9 cellular contexts compared by ENCODE assay signal in the genomic region with DNA sequence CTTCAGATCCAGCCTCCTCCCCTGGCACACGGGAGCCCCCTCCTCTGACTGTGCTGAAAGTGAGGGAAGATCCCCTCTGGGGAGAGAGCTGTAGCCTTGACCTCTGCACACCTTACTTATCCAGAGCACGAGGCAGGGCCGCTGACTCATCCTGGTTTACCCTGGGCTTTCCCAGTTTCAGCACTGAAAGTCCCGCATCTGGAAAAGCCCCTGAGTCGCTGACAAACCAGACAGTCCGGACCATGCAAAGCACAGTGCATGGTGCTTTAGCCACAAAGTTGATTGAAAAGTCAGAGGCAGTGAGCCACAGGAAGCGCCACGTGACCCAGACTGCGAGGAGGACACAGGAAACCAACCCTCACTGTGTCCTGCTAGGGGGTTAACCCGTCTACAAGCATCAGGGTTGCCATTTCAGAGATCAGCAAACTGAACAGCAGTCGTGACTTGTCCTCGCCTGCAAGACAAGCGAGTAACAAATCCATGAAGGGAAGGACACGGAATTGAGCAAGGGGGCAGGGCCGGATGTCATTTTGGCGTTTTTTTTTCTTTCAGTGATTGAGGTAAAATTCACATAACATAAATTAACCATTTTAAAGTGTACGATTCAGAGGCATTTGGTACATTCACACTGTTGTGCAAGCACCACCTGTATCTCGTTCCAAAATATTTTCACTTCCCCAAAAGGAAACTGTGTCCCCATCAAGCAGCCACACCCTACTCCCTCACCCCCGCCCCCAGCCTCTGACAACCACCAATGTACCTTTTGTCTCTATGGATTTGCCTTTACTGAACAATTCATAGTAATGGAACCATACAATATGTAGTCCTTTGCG. TPM values are rescaled to one million over a fixed set of nuclear protein-coding genes. Genes with fewer than 3 reads are reported as not detected.
DNase-seq lines count a peak whose midpoint lies in the region; ATAC-seq, FAIRE-seq and TF ChIP-seq lines count a peak whose summit lies in the region.
"Had no signal": no experiment of that assay in that cellular context is flagged by ENCODE, and none has a peak within 500 bp of the region (broad histone marks: within the 10 kb centered on the region; RNA-seq: fewer than 3 reads in every experiment).

No MANE protein-coding gene starts in this region.

- H3K4me3 Mint-ChIP-seq in activated CD4-positive, alpha-beta T cell treated with anti-CD3 and anti-CD28 coated beads, Interleukin-2, amount 10 ng/mL, durations not matched to agents 24 days and 14 days, result peak overlapping the region; percentile 87
- peak overlapping the region; percentile 76 for H3K4me3 Mint-ChIP-seq in natural killer cell treated with Interleukin-12 subunit alpha and Interleukin-12 subunit beta and Interleukin-15 and Interleukin-18, amount 100 ng/mL, for 72 hours

- peak; percentile 81 for DNase-seq in EH (ENCODE audit: low read depth)
- peak; percentile 84 for DNase-seq in LHCN-M2 (ENCODE audit: low read depth)
- DNase-seq in activated CD4-positive, alpha-beta T cell treated with anti-CD3 and anti-CD28 coated beads, Interleukin-2, amount 10 ng/mL, durations not matched to agents 24 days and 14 days, result peak; percentile 91
- DNase-seq in H1 (ENCODE audit: low read depth in 1 of 2, low spot score in 2 of 2), result no peak
- DNase-seq in natural killer cell treated with Interleukin-12 subunit alpha and Interleukin-12 subunit beta and Interleukin-15 and Interleukin-18, amount 100 ng/mL, for 72 hours (ENCODE audit: low spot score), result peak; percentile 93
- DNase-seq in suprapubic skin (ENCODE audit: low spot score in 2 of 2), result peak in 1 of 2 donors; percentile 79
- DNase-seq in NCI-H526 (lab: John Stamatoyannopoulos, UW), result no peak

- WGBS in H1 (ENCODE audit: extremely low coverage in 1 of 2, insufficient coverage in 1 of 2, insufficient read length in 1 of 2, insufficient replicate concordance in 2 of 2, low coverage in 1 of 2, low lambda C conversion rate in 2 of 2, missing lambda C conversion rate in 1 of 2), 2 experiments, result 88% methylated on average over 19 of the region's 20 CpGs; no CpG with 5 or more reads in 1 of the 2 experiments
- 10% methylated on average over 17 of the region's 20 CpGs for WGBS in suprapubic skin

- peak overlapping the region; percentile 99 for H2AFZ ChIP-seq in H1 (ENCODE audit: low read length)

- H3K36me3 ChIP-seq in H1 (ENCODE audit: control insufficient read depth in 2 of 4, insufficient read depth in 4 of 4, low read length in 3 of 4), result no peaks in the 10 kb centered on the region
- no peaks in the 10 kb centered on the region for H3K36me3 ChIP-seq in suprapubic skin

- ATAC-seq in GM21825 (IDR thresholded peaks at IDR 0.05; ENCODE audit: unreplicated experiment), result peak; percentile 86
- ATAC-seq in natural killer cell treated with Interleukin-12 subunit alpha and Interleukin-12 subunit beta and Interleukin-15 and Interleukin-18, amount 100 ng/mL, for 72 hours, result peak; percentile 78 to 83

- peak overlapping the region; percentile 73; the same call in 1 of the 2 replicates for H2BK20ac ChIP-seq in H1 (ENCODE audit: low read length)

- no peaks in the 10 kb centered on the region for H3K36me3 Mint-ChIP-seq in activated CD4-positive, alpha-beta T cell treated with anti-CD3 and anti-CD28 coated beads, Interleukin-2, amount 10 ng/mL, durations not matched to agents 24 days and 14 days (ENCODE audit: low read depth)
- H3K36me3 Mint-ChIP-seq in natural killer cell treated with Interleukin-12 subunit alpha and Interleukin-12 subunit beta and Interleukin-15 and Interleukin-18, amount 100 ng/mL, for 72 hours, result no peaks in the 10 kb centered on the region

- H3K27ac ChIP-seq in H1 (ENCODE audit: low read depth, low read length), result no peak overlapping the region
- peak overlapping the region; percentile 83 for H3K27ac ChIP-seq in suprapubic skin
- H3K27ac ChIP-seq: VCaP had no signal

- TF ChIP-seq POLR2A in H1 (IDR thresholded peaks at IDR 0.05; ENCODE audit: control extremely low read depth in 1 of 2, low read depth in 2 of 2, low read length in 2 of 2), result no peak
- no peak for TF ChIP-seq POLR2A in suprapubic skin (IDR thresholded peaks at IDR 0.05)

- H3K4me3 ChIP-seq in H1 (ENCODE audit: extremely low read depth in 1 of 4, insufficient read depth in 2 of 4, low read depth in 3 of 4, low read length in 4 of 4) (no peak overlapping the region), suprapubic skin (peak overlapping the region; percentile 32)

- no peak for FAIRE-seq in H1 (lab: Jason Lieb, UNC)

- H3K4me1 ChIP-seq in H1 (replicated peaks in 1 of 4; ENCODE audit: control insufficient read depth in 3 of 4, insufficient read depth in 4 of 4, low read length in 3 of 4) (peaks cover 0 to 5% (median 3%) of the 10 kb centered on the region in 4 experiments; a peak in 2 of 7 replicates), suprapubic skin (peaks cover 57% of the 10 kb centered on the region)

- no peaks in the 10 kb centered on the region for H3K9me3 Mint-ChIP-seq in activated CD4-positive, alpha-beta T cell treated with anti-CD3 and anti-CD28 coated beads, Interleukin-2, amount 10 ng/mL, durations not matched to agents 24 days and 14 days
- no peaks in the 10 kb centered on the region for H3K9me3 Mint-ChIP-seq in natural killer cell treated with Interleukin-12 subunit alpha and Interleukin-12 subunit beta and Interleukin-15 and Interleukin-18, amount 100 ng/mL, for 72 hours

- H3K9ac ChIP-seq in H1 (replicated peaks in 1 of 4; ENCODE audit: extremely low read depth in 1 of 4, low read depth in 3 of 4, low read length in 3 of 4), result no peak overlapping the region

- peak overlapping the region; percentile 69; the same call in 1 of the 2 replicates for H4K8ac ChIP-seq in H1 (ENCODE audit: extremely low read depth, insufficient read depth, low read length)

- no peak overlapping the region for H2AK5ac ChIP-seq in H1 (ENCODE audit: low read depth, low read length)

- no peaks in the 10 kb centered on the region for H3K9me3 ChIP-seq in H1 (ENCODE audit: insufficient read depth in 2 of 2, low read depth in 1 of 2, low read length in 1 of 2)
- H3K9me3 ChIP-seq in suprapubic skin, result no peaks in the 10 kb centered on the region

- H3K18ac ChIP-seq in H1 (ENCODE audit: extremely low read depth, low read length), result no peak overlapping the region

- H4K91ac ChIP-seq in H1 (replicated peaks; ENCODE audit: insufficient read length, low read length), result peak overlapping the region; percentile 57

- no peaks in the 10 kb centered on the region for H3K23me2 ChIP-seq in H1 (ENCODE audit: low read depth, low read length)

- CTCF ChIA-PET in H1 (lab: Charles Lee; ENCODE audit: partially characterized antibody), result interaction anchor here (1.2 to 5.2 kb wide), 3 partner anchors 15 to 22 kb away, joined by 3 to 35 read pairs (median 5); no protein-coding TSS in a partner anchor

- H3K79me2 ChIP-seq in H1 (ENCODE audit: control insufficient read depth in 1 of 2, insufficient read depth in 2 of 2, low read length in 2 of 2), result no peaks in the 10 kb centered on the region

- peaks cover 36% of the 10 kb centered on the region for H3K27me3 Mint-ChIP-seq in activated CD4-positive, alpha-beta T cell treated with anti-CD3 and anti-CD28 coated beads, Interleukin-2, amount 10 ng/mL, durations not matched to agents 24 days and 14 days
- peaks cover 20 to 44% of the 10 kb centered on the region in 2 donors for H3K27me3 Mint-ChIP-seq in natural killer cell treated with Interleukin-12 subunit alpha and Interleukin-12 subunit beta and Interleukin-15 and Interleukin-18, amount 100 ng/mL, for 72 hours

- H3K4ac ChIP-seq in H1 (replicated peaks; ENCODE audit: insufficient read length, low read depth, low read length), result no peak overlapping the region

- POLR2A ChIA-PET in H1 (lab: Charles Lee; ENCODE audit: partially characterized antibody), result no interaction called here

- H3K4me2 ChIP-seq in H1 (ENCODE audit: insufficient read depth in 1 of 2, low read depth in 2 of 2, low read length in 2 of 2), result no peak overlapping the region

- H2BK120ac ChIP-seq in H1 (replicated peaks; ENCODE audit: low read depth, low read length), result no peak overlapping the region

- H3K56ac ChIP-seq in H1 (replicated peaks; ENCODE audit: insufficient read length, low read depth, low read length), result no peak overlapping the region

- H4K20me1 ChIP-seq in H1 (replicated peaks in 1 of 2; ENCODE audit: control insufficient read depth in 1 of 2, insufficient read depth in 2 of 2, low read length in 2 of 2), result no peaks in the 10 kb centered on the region

- no peaks in the 10 kb centered on the region for H3K79me1 ChIP-seq in H1 (ENCODE audit: low read depth, low read length)

- H2BK12ac ChIP-seq in H1 (ENCODE audit: low read depth, low read length), result peak overlapping the region; percentile 91; the same call in 1 of the 2 replicates

- H3K27me3 ChIP-seq in H1 (replicated peaks in 1 of 4; ENCODE audit: control insufficient read depth in 3 of 4, extremely low read depth in 1 of 4, insufficient read depth in 3 of 4, low read length in 3 of 4), result no peaks in the 10 kb centered on the region
- H3K27me3 ChIP-seq in suprapubic skin, result no peaks in the 10 kb centered on the region

- H3K14ac ChIP-seq in H1 (ENCODE audit: insufficient read length), result no peak overlapping the region

- H4K5ac ChIP-seq in H1 (ENCODE audit: insufficient read length, low read depth, low read length), result no peak overlapping the region

- TF ChIP-seq EP300 in H1 (IDR thresholded peaks at IDR 0.05; ENCODE audit: borderline replicate concordance in 1 of 2, low read depth in 2 of 2, low read length in 2 of 2), result no peak
- TF ChIP-seq EP300 in suprapubic skin (IDR thresholded peaks at IDR 0.05), result no peak

- TF ChIP-seq CTCF in H1 (IDR thresholded peaks at IDR 0.05; ENCODE audit: control extremely low read depth in 1 of 3, insufficient read depth in 1 of 3, low read depth in 1 of 3, low read length in 3 of 3), result no peak
- no peak for TF ChIP-seq CTCF in suprapubic skin (IDR thresholded peaks at IDR 0.05)

- H3K23ac ChIP-seq in H1 (ENCODE audit: insufficient read length), result no peak overlapping the region

- peak overlapping the region; percentile 53; the same call in 1 of the 2 replicates for H2BK15ac ChIP-seq in H1 (ENCODE audit: low read length)

- no peak for TF ChIP-seq RAD21 in H1 (IDR thresholded peaks at IDR 0.05 in 1 of 2, conservative IDR thresholded peaks at IDR 0.05 in 1 of 2; ENCODE audit: low read depth in 2 of 2, low read length in 2 of 2)

- peaks cover 55% of the 10 kb centered on the region for H3K4me1 Mint-ChIP-seq in activated CD4-positive, alpha-beta T cell treated with anti-CD3 and anti-CD28 coated beads, Interleukin-2, amount 10 ng/mL, durations not matched to agents 24 days and 14 days
- peaks cover 47 to 56% of the 10 kb centered on the region in 2 donors for H3K4me1 Mint-ChIP-seq in natural killer cell treated with Interleukin-12 subunit alpha and Interleukin-12 subunit beta and Interleukin-15 and Interleukin-18, amount 100 ng/mL, for 72 hours (ENCODE audit: low read depth in 2 of 2)

- H3K27ac Mint-ChIP-seq in activated CD4-positive, alpha-beta T cell treated with anti-CD3 and anti-CD28 coated beads, Interleukin-2, amount 10 ng/mL, durations not matched to agents 24 days and 14 days, result peak overlapping the region; percentile 91
- peak overlapping the region; percentile 70 to 88 for H3K27ac Mint-ChIP-seq in natural killer cell treated with Interleukin-12 subunit alpha and Interleukin-12 subunit beta and Interleukin-15 and Interleukin-18, amount 100 ng/mL, for 72 hours

- H2BK5ac ChIP-seq in H1 (ENCODE audit: low read depth, low read length), result 0 out of 2 replicates have a peak overlapping the region, but pooled peaks have one; percentile 35

- intact Hi-C loops in activated CD4-positive, alpha-beta T cell treated with anti-CD3 and anti-CD28 coated beads, Interleukin-2, amount 10 ng/mL, durations not matched to agents 24 days and 14 days (cut with micrococcal nuclease), result loop anchor here (1.0 to 5.0 kb wide), 8 partner anchors 22 to 451 kb away; partner anchors contain the start of genes CRYZL1, IFNAR1 and ITSN1

RNA-seq across cellular contexts. Expression of gene IFNGR2, which starts 19.9 kb away (rescaled TPM):
- 45.4 and 52.7 TPM in 2 replicates for total RNA-seq in LHCN-M2 (2014; rRNA removed)
- polyA plus RNA-seq in LHCN-M2 (2012), result 29.2 TPM
- 8.5 and 9.9 TPM in 2 replicates for total RNA-seq in activated CD4-positive, alpha-beta T cell treated with anti-CD3 and anti-CD28 coated beads, Interleukin-2, amount 10 ng/mL, durations not matched to agents 24 days and 14 days
- 34.9 and 36.0 TPM in 2 replicates for total RNA-seq in H1 (2021; fragmentation: NEBNext Ultra II Directional; extraction: Animal tissue kit (Norgen Biotek cat#: 25700))
- 33.4 and 46.4 TPM in 2 replicates for polyA plus RNA-seq in H1 (2011; rRNA removed)
- polyA plus RNA-seq in H1 (2011; cell fraction: cytosol; rRNA removed), result 39.1 TPM
- 37.9 TPM for polyA plus RNA-seq in H1 (2011; cell fraction: nucleus; rRNA removed)
- 37.0 to 39.3 TPM (median 37.9 TPM) in 4 replicates for polyA plus RNA-seq in H1 (2012, experiment 1 of 2)
- polyA plus RNA-seq in H1 (2012, experiment 2 of 2), result 36.4 TPM
- 25.9 TPM for polyA plus RNA-seq in H1 (2013, experiment 1 of 2)
- polyA plus RNA-seq in H1 (2013, experiment 2 of 2), result 27.9 TPM
- polyA minus RNA-seq in H1 (2011; rRNA and poly(A)+ RNA removed), result 60.5 and 66.1 TPM in 2 replicates
- polyA minus RNA-seq in H1 (2011; cell fraction: cytosol; rRNA and poly(A)+ RNA removed), result 31.0 TPM
- polyA minus RNA-seq in H1 (2011; cell fraction: nucleus; rRNA and poly(A)+ RNA removed), result 27.3 TPM
- total RNA-seq in natural killer cell treated with Interleukin-12 subunit alpha and Interleukin-12 subunit beta and Interleukin-15 and Interleukin-18, amount 100 ng/mL, for 72 hours, result 1 to 10 TPM in 1 of 2 donors, not detected in 1; 1.6 TPM
- 10 to 100 TPM; 47.0 to 75.5 (median 61.0) TPM for total RNA-seq in suprapubic skin

RNA-seq across cellular contexts. Expression of gene IFNAR1, which starts 58.5 kb away (rescaled TPM):
- total RNA-seq in LHCN-M2 (2014; rRNA removed) (13.4 and 20.3 TPM in 2 replicates), suprapubic skin (10 to 100 TPM; 15.9 to 37.3 (median 22.6) TPM)
- polyA plus RNA-seq in LHCN-M2 (2012), result 13.0 TPM
- 19.0 and 24.0 TPM in 2 replicates for total RNA-seq in activated CD4-positive, alpha-beta T cell treated with anti-CD3 and anti-CD28 coated beads, Interleukin-2, amount 10 ng/mL, durations not matched to agents 24 days and 14 days
- 13.4 and 17.1 TPM in 2 replicates for total RNA-seq in H1 (2021; fragmentation: NEBNext Ultra II Directional; extraction: Animal tissue kit (Norgen Biotek cat#: 25700))
- polyA plus RNA-seq in H1 (2011; rRNA removed), result 3.1 and 3.4 TPM in 2 replicates
- polyA plus RNA-seq in H1 (2011; cell fraction: cytosol; rRNA removed), result 4.4 TPM
- polyA plus RNA-seq in H1 (2011; cell fraction: nucleus; rRNA removed), result 1.7 TPM
- 6.9 to 14.0 TPM (median 10.4 TPM) in 4 replicates for polyA plus RNA-seq in H1 (2012, experiment 1 of 2)
- 0.98 TPM for polyA plus RNA-seq in H1 (2012, experiment 2 of 2)
- 10.5 TPM for polyA plus RNA-seq in H1 (2013, experiment 1 of 2)
- polyA plus RNA-seq in H1 (2013, experiment 2 of 2), result 13.5 TPM
- 5.3 and 6.1 TPM in 2 replicates for polyA minus RNA-seq in H1 (2011; rRNA and poly(A)+ RNA removed)
- 3.2 TPM for polyA minus RNA-seq in H1 (2011; cell fraction: cytosol; rRNA and poly(A)+ RNA removed)
- polyA minus RNA-seq in H1 (2011; cell fraction: nucleus; rRNA and poly(A)+ RNA removed), result 8.5 TPM
- 10 to 100 TPM; 16.0 to 16.6 TPM for total RNA-seq in natural killer cell treated with Interleukin-12 subunit alpha and Interleukin-12 subunit beta and Interleukin-15 and Interleukin-18, amount 100 ng/mL, for 72 hours

Comparison
In these comparisons a context has a peak if more than half of its experiments do, and no peak if none do; other contexts are left out.
1. DNase-seq: peak in EH (single experiment), LHCN-M2 (single experiment), activated CD4-positive, alpha-beta T cell treated with anti-CD3 and anti-CD28 coated beads, Interleukin-2, amount 10 ng/mL, durations not matched to agents 24 days and 14 days (single experiment) and natural killer cell treated with Interleukin-12 subunit alpha and Interleukin-12 subunit beta and Interleukin-15 and Interleukin-18, amount 100 ng/mL, for 72 hours (single experiment); none in H1 (0 of 2) and NCI-H526 (0 of 2).